ENCODE assay signal across 8 cellular contexts in the genomic region with DNA sequence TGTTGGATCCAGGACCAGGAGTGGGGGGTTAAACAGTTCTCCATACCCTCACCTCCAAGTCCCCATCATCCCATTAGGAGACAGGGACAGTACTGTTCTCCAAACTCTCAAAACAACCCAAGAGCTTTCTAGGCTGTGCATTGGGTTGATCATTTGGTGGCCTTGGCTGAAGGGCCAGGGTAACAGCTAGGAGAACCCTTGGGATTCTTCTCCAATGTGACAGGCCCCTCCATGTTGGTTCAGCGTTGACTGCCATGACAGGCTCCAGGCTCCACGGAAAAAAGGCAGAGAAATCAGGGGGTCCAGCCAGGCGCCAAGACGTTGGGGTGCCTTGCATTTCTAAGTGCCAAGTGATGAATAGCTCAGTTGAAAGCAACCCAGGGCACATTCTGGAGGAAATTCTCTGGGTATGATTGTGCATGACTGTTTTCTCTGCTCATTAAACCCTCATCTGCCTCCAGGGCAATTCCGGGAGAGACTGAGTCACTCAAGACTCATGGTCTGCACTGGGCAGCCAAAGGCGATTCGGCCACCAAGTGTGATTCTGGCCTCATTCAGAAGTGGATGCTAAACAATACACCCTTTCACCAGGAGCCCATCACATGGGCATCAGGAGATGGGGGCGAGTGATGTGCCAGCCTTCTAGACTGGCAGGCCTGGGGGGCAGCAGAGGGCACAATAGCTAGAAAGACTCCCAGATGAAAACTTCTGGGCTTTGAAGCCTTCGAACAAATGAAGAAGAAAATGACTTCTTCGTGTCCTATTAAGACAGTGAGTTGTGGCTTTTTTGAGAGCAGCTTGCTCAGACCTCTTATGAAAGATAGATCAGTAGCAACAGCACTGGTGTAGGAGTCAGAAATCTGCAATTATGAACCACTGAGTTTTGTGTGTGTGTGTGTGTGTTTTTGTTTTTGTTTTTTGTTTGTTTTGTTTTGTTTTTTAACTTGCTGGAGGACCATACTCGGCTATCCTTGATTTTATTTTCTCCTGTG. TPM values are rescaled to one million over a fixed set of nuclear protein-coding genes. Genes with fewer than 3 reads are reported as not detected.
A peak's percentile ranks its signal among the peaks of the same experiment; 100 is the strongest.
DNase-seq lines count a peak whose midpoint lies in the region; ATAC-seq and TF ChIP-seq lines count a peak whose summit lies in the region.

No MANE protein-coding gene starts in this region.

- H3K27me3 ChIP-seq in IMR-90 (ENCODE audit: control insufficient read depth, insufficient read depth, low read length) (no peaks in the 10 kb centered on the region), ascending aorta (no peaks in the 10 kb centered on the region), left lung (no peaks in the 10 kb centered on the region), tibial artery (no peaks in the 10 kb centered on the region)

- BruUV-seq in IMR-90 (replicated peaks; lab: Mats Ljungman, UMichigan): no TSS peak

- peak overlapping the region; percentile 71 for H3K56ac ChIP-seq in IMR-90 (ENCODE audit: extremely low read depth, insufficient read depth, low read length)

- TF ChIP-seq CTCF in IMR-90 (conservative IDR thresholded peaks at IDR 0.05; ENCODE audit: low read depth, low read length) (no peak), ascending aorta (IDR thresholded peaks at IDR 0.05) (no peak), left lung (IDR thresholded peaks at IDR 0.05) (no peak), tibial artery (IDR thresholded peaks at IDR 0.05) (no peak)

- H3K9ac ChIP-seq in IMR-90 (ENCODE audit: low read depth, low read length): peak overlapping the region; percentile 15; the same call in 1 of the 2 replicates

- peak overlapping the region; percentile 95 for H4K91ac ChIP-seq in IMR-90 (ENCODE audit: insufficient read depth, low read depth, low read length)

- peak overlapping the region; percentile 81 for H3K18ac ChIP-seq in IMR-90 (ENCODE audit: low read depth, low read length)

- H2AK5ac ChIP-seq in IMR-90 (ENCODE audit: low read depth, low read length): peak overlapping the region; percentile 95

- peak overlapping the region; percentile 96 for H2BK120ac ChIP-seq in IMR-90 (ENCODE audit: low read depth, low read length)

- dilution Hi-C loops in IMR-90 (cut with HindIII; ENCODE audit: low sequenced_read_pairs, unreplicated experiment): no loop called here

- peak overlapping the region; percentile 98 for H3K14ac ChIP-seq in IMR-90 (replicated peaks; ENCODE audit: low read depth, low read length)

- peaks cover 98% of the 10 kb centered on the region for H4K20me1 ChIP-seq in IMR-90 (ENCODE audit: insufficient read depth, low read length)

- peak overlapping the region; percentile 58 for H4K5ac ChIP-seq in IMR-90 (ENCODE audit: low read depth, low read length)

- peaks cover 68% of the 10 kb centered on the region for H3K9me1 ChIP-seq in IMR-90 (ENCODE audit: insufficient read depth, low read length)

- peak overlapping the region; percentile 82 for H2AK9ac ChIP-seq in IMR-90 (replicated peaks; ENCODE audit: low read depth, low read length, poor library complexity)

- H3K23ac ChIP-seq in IMR-90 (ENCODE audit: low read depth, low read length): peak overlapping the region; percentile 95

- H3K9me3 ChIP-seq in IMR-90 (ENCODE audit: control insufficient read depth, insufficient read depth, low read length) (no peaks in the 10 kb centered on the region), ascending aorta (no peaks in the 10 kb centered on the region), left lung (no peaks in the 10 kb centered on the region), tibial artery (no peaks in the 10 kb centered on the region)

- 51% methylated on average over 3 of the region's 11 CpGs; no CpG with 5 or more reads in 1 of the 2 experiments for WGBS in IMR-90 (ENCODE audit: extremely low coverage in 2 of 2, insufficient read length in 1 of 2), 2 experiments

- H3K79me1 ChIP-seq in IMR-90 (ENCODE audit: low read depth in 1 of 2, low read length in 2 of 2): peaks cover 5 to 89% of the 10 kb centered on the region in 2 experiments

- H3K4me3 ChIP-seq in IMR-90 (ENCODE audit: insufficient read depth, low read depth, low read length): no peak overlapping the region
- H3K4me3 ChIP-seq in ascending aorta: no peak overlapping the region
- no peak overlapping the region for H3K4me3 ChIP-seq in left lung
- H3K4me3 ChIP-seq in tibial artery: no peak overlapping the region

- peak; percentile 47 for DNase-seq in stimulated activated CD4-positive, alpha-beta T cell treated with anti-CD3 and anti-CD28 coated beads, Interleukin-15, amount 100 ng/mL, for 24 hours
- no peak for DNase-seq in stimulated activated CD4-positive, alpha-beta T cell treated with anti-CD3 and anti-CD28 coated beads, Interleukin-4, amount 100 ng/mL, for 4 hours
- DNase-seq in IMR-90: peak; percentile 93
- peak in 1 of 2 donors; percentile 92 for DNase-seq in ascending aorta (ENCODE audit: low spot score in 2 of 2)
- DNase-seq in left lung: peak in 1 of 2 donors; percentile 42
- DNase-seq in tibial artery: peak; percentile 79 to 80
- DNase-seq in NCI-H1048 (lab: John Stamatoyannopoulos, UW): no peak
- DNase-seq in DMS79 treated with DMSO at 0.1 percent for 48 hours (lab: John Stamatoyannopoulos, UW): no peak

- ATAC-seq in IMR-90 (ENCODE audit: low read depth) (peak; percentile 62), left lung (peak; percentile 36)

- H3K4me1 ChIP-seq in IMR-90 (ENCODE audit: control insufficient read depth, insufficient read depth, low read length): peaks cover 50% of the 10 kb centered on the region
- peaks cover 26 to 80% of the 10 kb centered on the region in 2 donors for H3K4me1 ChIP-seq in ascending aorta
- H3K4me1 ChIP-seq in left lung: peaks cover 56 to 92% of the 10 kb centered on the region in 2 donors
- peaks cover 0 to 98% (median 80%) of the 10 kb centered on the region in 4 donors for H3K4me1 ChIP-seq in tibial artery

- peak overlapping the region; percentile 97 for H2BK5ac ChIP-seq in IMR-90 (ENCODE audit: low read depth, low read length, poor library complexity, severe bottlenecking)

- H3K27ac ChIP-seq in IMR-90 (ENCODE audit: insufficient read depth, low read length) (peak overlapping the region; percentile 70), ascending aorta (peak overlapping the region; percentile 87 to 89), left lung (peak overlapping the region; percentile 64 to 88), tibial artery (peak overlapping the region; percentile 73 to 78)

- peak overlapping the region; percentile 91 for H3K4ac ChIP-seq in IMR-90 (ENCODE audit: low read depth, low read length)

- H2BK20ac ChIP-seq in IMR-90 (ENCODE audit: low read depth, low read length): peak overlapping the region; percentile 95

- TF ChIP-seq RAD21 in IMR-90 (IDR thresholded peaks at IDR 0.05; ENCODE audit: low read length): no peak

- no peak for TF ChIP-seq POLR2A in IMR-90 (IDR thresholded peaks at IDR 0.05; ENCODE audit: low read depth, low read length)

- intact Hi-C loops in IMR-90 (cut with micrococcal nuclease): no loop called here
- intact Hi-C loops in ascending aorta (cut with DNase I): loop anchor here (2.0 to 5.0 kb wide), 5 partner anchors 26 to 201 kb away; no protein-coding TSS in a partner anchor
- intact Hi-C loops in left lung (cut with DNase I): no loop called here
- intact Hi-C loops in tibial artery (cut with DNase I; ENCODE audit: low total_unique reads): no loop called here

- peak overlapping the region; percentile 27 for H2AFZ ChIP-seq in IMR-90 (replicated peaks; ENCODE audit: low read length, poor library complexity)

- peak overlapping the region; percentile 30 for H3K4me2 ChIP-seq in IMR-90 (ENCODE audit: low read depth, low read length)

- CTCF ChIA-PET in IMR-90 (lab: Yijun Ruan, JAX): interaction anchor here (0.8 kb wide), 1 partner anchor 163 kb away, joined by 4 read pairs; no protein-coding TSS in a partner anchor

- in situ Hi-C loops in IMR-90 (cut with MboI; ENCODE audit: low sequenced_read_pairs): loop anchor here (25.0 kb wide), 1 partner anchor 579 kb away; no protein-coding TSS in a partner anchor

- peak overlapping the region; percentile 94 for H2BK15ac ChIP-seq in IMR-90 (ENCODE audit: low read depth, low read length)

- POLR2A ChIA-PET in IMR-90 (lab: Charles Lee; ENCODE audit: unreplicated experiment): interaction anchor here (0.6 kb wide), 1 partner anchor 32 kb away, joined by 3 read pairs; no protein-coding TSS in a partner anchor

- H4K8ac ChIP-seq in IMR-90 (ENCODE audit: low read depth in 2 of 2, low read length in 2 of 2): peak overlapping the region; percentile 83 to 93

- H3K36me3 ChIP-seq in IMR-90 (ENCODE audit: control insufficient read depth, insufficient read depth, low read length) (peaks cover 28% of the 10 kb centered on the region), ascending aorta (no peaks in the 10 kb centered on the region), left lung (no peaks in the 10 kb centered on the region), tibial artery (no peaks in the 10 kb centered on the region)

TF ChIP-seq in IMR-90, 13 proteins besides CTCF, POLR2A, EP300 and RAD21 (continues in another document):
- TF ChIP-seq MAFK (IDR thresholded peaks at IDR 0.05; ENCODE audit: low read depth, low read length) (0 out of 2 replicates have a peak, but pooled peaks have one; percentile 22), FOS (IDR thresholded peaks at IDR 0.05; ENCODE audit: low read depth, low read length) (peak; percentile 88), MXI1 (IDR thresholded peaks at IDR 0.05; ENCODE audit: borderline replicate concordance, low read depth, low read length) (0 out of 2 replicates have a peak, but pooled peaks have one; percentile 41), CHD1 (IDR thresholded peaks at IDR 0.05; ENCODE audit: low read depth, low read length) (peak; percentile 75; the same call in 1 of the 2 replicates), BHLHE40 (IDR thresholded peaks at IDR 0.05; ENCODE audit: low read depth, low read length) (0 out of 2 replicates have a peak, but pooled peaks have one; percentile 9), RCOR1 (IDR thresholded peaks at IDR 0.05; ENCODE audit: insufficient replicate concordance, low read length) (no peak), RFX5 (IDR thresholded peaks at IDR 0.05; ENCODE audit: low read depth, low read length) (no peak)
- TF ChIP-seq, protein P1, sequence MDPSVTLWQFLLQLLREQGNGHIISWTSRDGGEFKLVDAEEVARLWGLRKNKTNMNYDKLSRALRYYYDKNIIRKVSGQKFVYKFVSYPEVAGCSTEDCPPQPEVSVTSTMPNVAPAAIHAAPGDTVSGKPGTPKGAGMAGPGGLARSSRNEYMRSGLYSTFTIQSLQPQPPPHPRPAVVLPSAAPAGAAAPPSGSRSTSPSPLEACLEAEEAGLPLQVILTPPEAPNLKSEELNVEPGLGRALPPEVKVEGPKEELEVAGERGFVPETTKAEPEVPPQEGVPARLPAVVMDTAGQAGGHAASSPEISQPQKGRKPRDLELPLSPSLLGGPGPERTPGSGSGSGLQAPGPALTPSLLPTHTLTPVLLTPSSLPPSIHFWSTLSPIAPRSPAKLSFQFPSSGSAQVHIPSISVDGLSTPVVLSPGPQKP (IDR thresholded peaks at IDR 0.05; ENCODE audit: borderline replicate concordance, low read depth, low read length): no peak

RNA-seq across cellular contexts. Expression of a gene that starts 27.7 kb away (rescaled TPM):
- total RNA-seq in IMR-90 (2012; rRNA removed): 341 and 357 TPM in 2 replicates
- polyA plus RNA-seq in IMR-90 (2012; rRNA removed): 947 and 1,094 TPM in 2 replicates
- 502 and 1,091 TPM in 2 replicates for polyA plus RNA-seq in IMR-90 (2012; cell fraction: cytosol; rRNA removed)
- 461 and 652 TPM in 2 replicates for polyA plus RNA-seq in IMR-90 (2012; cell fraction: nucleus; rRNA removed; ENCODE audit: low replicate concordance)
- 188 TPM for total RNA-seq in ascending aorta
- total RNA-seq in left lung: 100 to 1,000 TPM; 479 to 693 TPM

Comparison
In these comparisons a context has a peak if more than half of its experiments do, and no peak if none do; other contexts are left out.
1. DNase-seq: peak in stimulated activated CD4-positive, alpha-beta T cell treated with anti-CD3 and anti-CD28 coated beads, Interleukin-15, amount 100 ng/mL, for 24 hours (single experiment), IMR-90 (single experiment) and tibial artery (2 of 2); none in stimulated activated CD4-positive, alpha-beta T cell treated with anti-CD3 and anti-CD28 coated beads, Interleukin-4, amount 100 ng/mL, for 4 hours (0 of 2), NCI-H1048 (single experiment) and DMS79 treated with DMSO at 0.1 percent for 48 hours (single experiment).
2. Peak in every context shown above with its lines, with median percentiles within 50 percentile points of each other: H3K27ac ChIP-seq.